ENCODE assay signal across 9 cellular contexts in genomic region chr20:59159091-59159821, GRCh38. TPM values are rescaled to one million over a fixed set of nuclear protein-coding genes. Genes with fewer than 3 reads are reported as not detected.
A peak's percentile ranks its signal among the peaks of the same experiment; 100 is the strongest.
DNase-seq lines count a peak whose midpoint lies in the region; ATAC-seq lines count a peak whose summit lies in the region.
"Had no signal": no experiment of that assay in that cellular context is flagged by ENCODE, and none has a peak within 500 bp of the region (broad histone marks: within the 10 kb centered on the region; RNA-seq: fewer than 3 reads in every experiment).

No MANE protein-coding gene starts in this region.

- in situ Hi-C loops in HAP-1 (cut with MboI; ENCODE audit: low sequenced_read_pairs): no loop called here

- H3K36me3 ChIP-seq in esophagus (ENCODE audit: control insufficient read depth in 2 of 2, insufficient read depth in 2 of 2, low read length in 1 of 2): no peaks in the 10 kb centered on the region
- no peaks in the 10 kb centered on the region for H3K36me3 ChIP-seq in HAP-1 (replicated peaks)

- H3K4me3 Mint-ChIP-seq in activated CD8-positive, alpha-beta memory T cell treated with anti-CD3 and anti-CD28 coated beads, Interleukin-2, amount 10 ng/mL, durations not matched to agents 7 days and 5 days: peak overlapping the region; percentile 78

- H3K9me3 Mint-ChIP-seq in activated CD8-positive, alpha-beta memory T cell treated with anti-CD3 and anti-CD28 coated beads, Interleukin-2, amount 10 ng/mL, durations not matched to agents 7 days and 5 days (ENCODE audit: low read depth): no peaks in the 10 kb centered on the region

- no peak overlapping the region for H3K4me3 ChIP-seq in esophagus (ENCODE audit: low read depth in 1 of 2, low read length in 2 of 2)
- H3K4me3 ChIP-seq in HAP-1: no peak overlapping the region
- H3K4me3 ChIP-seq: GM23248 had no signal

- H3K9me3 ChIP-seq in esophagus (ENCODE audit: control insufficient read depth in 2 of 2, insufficient read depth in 1 of 2, low read depth in 1 of 2, low read length in 1 of 2) (no peaks in the 10 kb centered on the region), HAP-1 (no peaks in the 10 kb centered on the region)

- peak overlapping the region; percentile 63 to 66 for H3K27ac ChIP-seq in esophagus (ENCODE audit: low read depth in 2 of 2, low read length in 1 of 2)
- H3K27ac ChIP-seq: GM23248 had no signal

- H3K36me3 Mint-ChIP-seq in activated CD8-positive, alpha-beta memory T cell treated with anti-CD3 and anti-CD28 coated beads, Interleukin-2, amount 10 ng/mL, durations not matched to agents 7 days and 5 days: no peaks in the 10 kb centered on the region

- peak; percentile 69 for ATAC-seq in activated CD8-positive, alpha-beta memory T cell treated with anti-CD3 and anti-CD28 coated beads, Interleukin-2, amount 10 ng/mL, durations not matched to agents 7 days and 5 days
- no peak for ATAC-seq in GM19397 (IDR thresholded peaks at IDR 0.05; ENCODE audit: unreplicated experiment)

- H3K27me3 Mint-ChIP-seq in activated CD8-positive, alpha-beta memory T cell treated with anti-CD3 and anti-CD28 coated beads, Interleukin-2, amount 10 ng/mL, durations not matched to agents 7 days and 5 days: peaks cover 8% of the 10 kb centered on the region

- WGBS in esophagus, 2 donors: 58 to 70% methylated on average over 12 of the region's 12 CpGs

- peaks cover 57% of the 10 kb centered on the region for H3K4me1 Mint-ChIP-seq in activated CD8-positive, alpha-beta memory T cell treated with anti-CD3 and anti-CD28 coated beads, Interleukin-2, amount 10 ng/mL, durations not matched to agents 7 days and 5 days

- DNase-seq in NK-92 treated with Interleukin-12 subunit alpha and Interleukin-12 subunit beta, amount 100 ng/mL, for 24 hours (lab: John Stamatoyannopoulos, UW): peak; percentile 64
- DNase-seq in activated CD8-positive, alpha-beta memory T cell treated with anti-CD3 and anti-CD28 coated beads, Interleukin-2, amount 10 ng/mL, durations not matched to agents 7 days and 5 days: peak; percentile 85
- DNase-seq in stimulated activated naive CD4-positive, alpha-beta T cell (lab: John Stamatoyannopoulos, UW): peak; percentile 55 to 82 (median 74)
- DNase-seq in putamen (ENCODE audit: low spot score) (no peak), HAP-1 (ENCODE audit: low spot score in 2 of 2) (no peak)
- DNase-seq: GM23248 had no signal

- H3K27me3 ChIP-seq in esophagus (ENCODE audit: control insufficient read depth in 1 of 2, insufficient read depth in 2 of 2, low read length in 2 of 2) (no peaks in the 10 kb centered on the region), HAP-1 (ENCODE audit: low read depth) (no peaks in the 10 kb centered on the region; the same call in none of the 2 replicates)

- H3K4me1 ChIP-seq in esophagus (ENCODE audit: control insufficient read depth in 2 of 2, insufficient read depth in 2 of 2, low read length in 1 of 2) (peaks cover 7 to 10% of the 10 kb centered on the region in 2 donors), HAP-1 (no peaks in the 10 kb centered on the region)

- CTCF ChIA-PET in activated CD8-positive, alpha-beta memory T cell treated with anti-CD3 and anti-CD28 coated beads, Interleukin-2, amount 10 ng/mL, durations not matched to agents 7 days and 5 days (lab: Charles Lee): interaction anchor here (1.2 to 2.6 kb wide), 7 partner anchors 12 to 116 kb away, joined by 3 to 11 read pairs (median 9); no protein-coding TSS in a partner anchor

- peak overlapping the region; percentile 98 for H3K27ac Mint-ChIP-seq in activated CD8-positive, alpha-beta memory T cell treated with anti-CD3 and anti-CD28 coated beads, Interleukin-2, amount 10 ng/mL, durations not matched to agents 7 days and 5 days
- H3K27ac Mint-ChIP-seq: progenitor cell of endocrine pancreas had no signal

RNA-seq across cellular contexts. Expression of gene ZNF831, which starts 4.4 kb away (rescaled TPM):
- 10 to 100 TPM in 1 of 2 experiments, 1 to 10 TPM in 1; 7.9 to 10.2 TPM for total RNA-seq in activated CD8-positive, alpha-beta memory T cell treated with anti-CD3 and anti-CD28 coated beads, Interleukin-2, amount 10 ng/mL, durations not matched to agents 7 days and 5 days
- under 1 TPM; 0.09 to 0.16 TPM for polyA plus RNA-seq in esophagus
- total RNA-seq: GM23248, progenitor cell of endocrine pancreas had no signal
- polyA plus RNA-seq: GM23248 had no signal

Comparison
In these comparisons a context has a peak if more than half of its experiments do, and no peak if none do; other contexts are left out.
1. DNase-seq: peak in NK-92 treated with Interleukin-12 subunit alpha and Interleukin-12 subunit beta, amount 100 ng/mL, for 24 hours (single experiment), activated CD8-positive, alpha-beta memory T cell treated with anti-CD3 and anti-CD28 coated beads, Interleukin-2, amount 10 ng/mL, durations not matched to agents 7 days and 5 days (single experiment) and stimulated activated naive CD4-positive, alpha-beta T cell (6 of 6); none in putamen (single experiment) and HAP-1 (0 of 2).